1 cellular context compared by ENCODE assay signal in the genomic region with DNA sequence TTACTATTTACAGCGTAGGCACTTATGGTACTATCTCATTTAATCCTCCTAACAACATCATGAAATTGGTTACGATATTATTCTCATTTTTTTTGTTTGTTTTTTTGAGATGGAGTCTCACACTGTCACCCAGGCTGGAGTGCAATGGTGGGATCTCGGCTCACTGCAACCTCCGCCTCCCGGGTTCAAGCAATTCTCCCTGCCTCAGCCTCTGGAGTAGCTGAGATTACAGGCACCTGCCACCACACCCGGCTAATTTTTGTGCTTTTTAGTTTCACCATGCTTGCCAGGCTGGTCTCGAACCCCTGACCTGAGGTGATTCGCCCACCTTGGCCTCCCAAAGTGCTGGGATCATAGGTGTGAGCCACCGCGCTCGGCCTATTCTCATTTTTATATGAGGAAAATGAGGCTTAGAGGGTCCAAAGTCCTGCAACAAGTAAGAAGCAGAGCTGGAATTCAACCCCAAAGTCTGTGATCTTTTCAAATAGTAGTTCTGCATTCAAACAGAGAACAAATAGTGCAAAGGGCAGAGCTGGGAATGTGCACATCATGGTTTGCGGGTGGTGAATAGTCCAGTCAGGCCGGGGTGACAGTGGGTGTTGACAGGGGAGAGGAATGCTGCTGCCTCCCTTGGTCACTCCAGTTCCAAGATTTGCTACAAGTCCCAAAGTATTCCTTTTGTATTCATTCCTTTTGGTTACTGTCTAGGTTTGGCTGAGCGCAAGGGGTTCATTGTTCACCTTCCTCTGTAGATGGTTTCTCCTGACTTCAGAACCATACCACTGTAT.
TF ChIP-seq lines count a peak whose summit lies in the region.

No MANE protein-coding gene starts in this region.

TF ChIP-seq in HEK293T, 16 proteins besides CTCF, POLR2A, EP300 and RAD21 (continued from another document):
- no peak for TF ChIP-seq HDGF (IDR thresholded peaks at IDR 0.05; ENCODE audit: borderline replicate concordance)
- no peak for TF ChIP-seq FOXK2 (IDR thresholded peaks at IDR 0.05)
TF ChIP-seq in HEK293T: peak in this region for 0.
